Comparison of ENCODE assay signal across 1 cellular context in the genomic region with DNA sequence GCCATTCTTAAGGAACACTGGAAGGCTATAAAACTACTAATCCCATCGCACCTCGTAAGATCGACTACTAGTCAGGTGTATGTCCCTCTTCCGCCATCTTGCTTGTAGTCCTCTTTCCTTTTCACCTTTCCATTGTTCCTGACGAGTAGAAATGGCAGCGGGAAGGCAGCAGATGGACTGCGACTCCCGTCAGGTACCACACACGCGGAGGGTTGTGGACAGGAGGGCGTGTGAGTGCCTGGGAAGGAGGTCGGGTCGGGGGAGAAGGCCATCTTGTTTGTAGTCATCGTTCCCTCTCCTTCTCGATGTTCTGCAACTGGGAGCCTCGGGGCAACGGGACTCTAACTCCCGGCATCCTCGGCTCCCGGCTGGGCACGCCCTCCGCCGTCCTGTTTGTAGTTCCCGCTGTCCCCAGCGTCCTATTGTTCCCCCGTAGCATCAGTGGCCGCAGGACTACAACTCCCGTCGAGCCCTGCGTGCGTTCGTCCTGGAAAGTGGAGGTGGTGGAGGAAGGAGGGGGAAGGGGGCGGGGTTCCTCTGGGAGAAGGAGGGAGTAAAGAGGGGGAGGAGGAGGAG.
TF ChIP-seq lines count a peak whose summit lies in the region.

No MANE protein-coding gene starts in this region.

TF ChIP-seq in K562, 482 proteins besides CTCF, POLR2A, EP300 and RAD21 (continued from another document and continues in another):
- TF ChIP-seq, protein P1, sequence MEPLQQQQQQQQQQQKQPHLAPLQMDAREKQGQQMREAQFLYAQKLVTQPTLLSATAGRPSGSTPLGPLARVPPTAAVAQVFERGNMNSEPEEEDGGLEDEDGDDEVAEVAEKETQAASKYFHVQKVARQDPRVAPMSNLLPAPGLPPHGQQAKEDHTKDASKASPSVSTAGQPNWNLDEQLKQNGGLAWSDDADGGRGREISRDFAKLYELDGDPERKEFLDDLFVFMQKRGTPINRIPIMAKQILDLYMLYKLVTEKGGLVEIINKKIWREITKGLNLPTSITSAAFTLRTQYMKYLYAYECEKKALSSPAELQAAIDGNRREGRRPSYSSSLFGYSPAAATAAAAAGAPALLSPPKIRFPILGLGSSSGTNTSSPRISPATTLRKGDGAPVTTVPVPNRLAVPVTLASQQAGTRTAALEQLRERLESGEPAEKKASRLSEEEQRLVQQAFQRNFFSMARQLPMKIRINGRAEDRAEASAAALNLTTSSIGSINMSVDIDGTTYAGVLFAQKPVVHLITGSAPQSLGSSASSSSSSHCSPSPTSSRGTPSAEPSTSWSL (CRISPR knock-in tag; IDR thresholded peaks at IDR 0.05; ENCODE audit: borderline replicate concordance): no peak
- TF ChIP-seq PHF8 (IDR thresholded peaks at IDR 0.05; ENCODE audit: borderline replicate concordance, low read length) (peak; percentile 69; the same call in 1 of the 2 replicates), MCM5 (IDR thresholded peaks at IDR 0.05; ENCODE audit: low read depth) (no peak), BACH1 (tag; IDR thresholded peaks at IDR 0.05) (peak; percentile 29; the same call in 1 of the 2 replicates), ERF (CRISPR knock-in tag; IDR thresholded peaks at IDR 0.05) (0 out of 2 replicates have a peak, but pooled peaks have one; percentile 48), ARNT (IDR thresholded peaks at IDR 0.05) (peak in 1 of 2 experiments; percentile 73; a peak in 1 of 4 replicates), RBM25 (IDR thresholded peaks at IDR 0.05; ENCODE audit: low read depth, low read length, severe bottlenecking) (no peak), MEF2D (tag; conservative IDR thresholded peaks at IDR 0.05; ENCODE audit: low read depth) (peak; percentile 65; the same call in 1 of the 2 replicates), NCOA1 (IDR thresholded peaks at IDR 0.05; ENCODE audit: low read depth) (no peak; the same call in 1 of the 2 replicates), WHSC1 (IDR thresholded peaks at IDR 0.05; ENCODE audit: low read length) (no peak), ARID1B (IDR thresholded peaks at IDR 0.05) (no peak), XRCC5 (IDR thresholded peaks at IDR 0.05; ENCODE audit: low read depth, low read length) (no peak), POLR2H (tag; IDR thresholded peaks at IDR 0.05; ENCODE audit: low read depth) (no peak; the same call in 1 of the 2 replicates), TAF1 (IDR thresholded peaks at IDR 0.05; ENCODE audit: control insufficient read depth, extremely low read depth, insufficient read depth, low read length, severe bottlenecking) (peak; percentile 65), KDM1A (IDR thresholded peaks at IDR 0.05) (no peak), DDX20 (tag; IDR thresholded peaks at IDR 0.05; ENCODE audit: low read depth) (no peak), TBL1XR1 (IDR thresholded peaks at IDR 0.05; ENCODE audit: low read length in 2 of 2) (no peak; a peak in 1 of 4 replicates), ZNF384 (IDR thresholded peaks at IDR 0.05; ENCODE audit: low read depth, low read length) (no peak), CCNT2 (IDR thresholded peaks at IDR 0.05; ENCODE audit: borderline replicate concordance, extremely low read depth, insufficient read length, low read depth, low read length) (peak; percentile 38), ZNF197 (CRISPR knock-in tag; IDR thresholded peaks at IDR 0.05; ENCODE audit: low read depth) (peak; percentile 94; the same call in 1 of the 2 replicates), CBFA2T3 (IDR thresholded peaks at IDR 0.05) (no peak), RCOR1 (IDR thresholded peaks at IDR 0.05; ENCODE audit: borderline replicate concordance in 1 of 2, low read depth in 2 of 2, low read length in 2 of 2) (no peak), NFRKB (IDR thresholded peaks at IDR 0.05; ENCODE audit: low read depth) (peak; percentile 98), CREM (IDR thresholded peaks at IDR 0.05; ENCODE audit: low read depth) (peak; percentile 95)
- TF ChIP-seq, protein P2, sequence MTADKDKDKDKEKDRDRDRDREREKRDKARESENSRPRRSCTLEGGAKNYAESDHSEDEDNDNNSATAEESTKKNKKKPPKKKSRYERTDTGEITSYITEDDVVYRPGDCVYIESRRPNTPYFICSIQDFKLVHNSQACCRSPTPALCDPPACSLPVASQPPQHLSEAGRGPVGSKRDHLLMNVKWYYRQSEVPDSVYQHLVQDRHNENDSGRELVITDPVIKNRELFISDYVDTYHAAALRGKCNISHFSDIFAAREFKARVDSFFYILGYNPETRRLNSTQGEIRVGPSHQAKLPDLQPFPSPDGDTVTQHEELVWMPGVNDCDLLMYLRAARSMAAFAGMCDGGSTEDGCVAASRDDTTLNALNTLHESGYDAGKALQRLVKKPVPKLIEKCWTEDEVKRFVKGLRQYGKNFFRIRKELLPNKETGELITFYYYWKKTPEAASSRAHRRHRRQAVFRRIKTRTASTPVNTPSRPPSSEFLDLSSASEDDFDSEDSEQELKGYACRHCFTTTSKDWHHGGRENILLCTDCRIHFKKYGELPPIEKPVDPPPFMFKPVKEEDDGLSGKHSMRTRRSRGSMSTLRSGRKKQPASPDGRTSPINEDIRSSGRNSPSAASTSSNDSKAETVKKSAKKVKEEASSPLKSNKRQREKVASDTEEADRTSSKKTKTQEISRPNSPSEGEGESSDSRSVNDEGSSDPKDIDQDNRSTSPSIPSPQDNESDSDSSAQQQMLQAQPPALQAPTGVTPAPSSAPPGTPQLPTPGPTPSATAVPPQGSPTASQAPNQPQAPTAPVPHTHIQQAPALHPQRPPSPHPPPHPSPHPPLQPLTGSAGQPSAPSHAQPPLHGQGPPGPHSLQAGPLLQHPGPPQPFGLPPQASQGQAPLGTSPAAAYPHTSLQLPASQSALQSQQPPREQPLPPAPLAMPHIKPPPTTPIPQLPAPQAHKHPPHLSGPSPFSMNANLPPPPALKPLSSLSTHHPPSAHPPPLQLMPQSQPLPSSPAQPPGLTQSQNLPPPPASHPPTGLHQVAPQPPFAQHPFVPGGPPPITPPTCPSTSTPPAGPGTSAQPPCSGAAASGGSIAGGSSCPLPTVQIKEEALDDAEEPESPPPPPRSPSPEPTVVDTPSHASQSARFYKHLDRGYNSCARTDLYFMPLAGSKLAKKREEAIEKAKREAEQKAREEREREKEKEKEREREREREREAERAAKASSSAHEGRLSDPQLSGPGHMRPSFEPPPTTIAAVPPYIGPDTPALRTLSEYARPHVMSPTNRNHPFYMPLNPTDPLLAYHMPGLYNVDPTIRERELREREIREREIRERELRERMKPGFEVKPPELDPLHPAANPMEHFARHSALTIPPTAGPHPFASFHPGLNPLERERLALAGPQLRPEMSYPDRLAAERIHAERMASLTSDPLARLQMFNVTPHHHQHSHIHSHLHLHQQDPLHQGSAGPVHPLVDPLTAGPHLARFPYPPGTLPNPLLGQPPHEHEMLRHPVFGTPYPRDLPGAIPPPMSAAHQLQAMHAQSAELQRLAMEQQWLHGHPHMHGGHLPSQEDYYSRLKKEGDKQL (CRISPR knock-in tag; IDR thresholded peaks at IDR 0.05; ENCODE audit: borderline replicate concordance): no peak
- TF ChIP-seq, protein P3, sequence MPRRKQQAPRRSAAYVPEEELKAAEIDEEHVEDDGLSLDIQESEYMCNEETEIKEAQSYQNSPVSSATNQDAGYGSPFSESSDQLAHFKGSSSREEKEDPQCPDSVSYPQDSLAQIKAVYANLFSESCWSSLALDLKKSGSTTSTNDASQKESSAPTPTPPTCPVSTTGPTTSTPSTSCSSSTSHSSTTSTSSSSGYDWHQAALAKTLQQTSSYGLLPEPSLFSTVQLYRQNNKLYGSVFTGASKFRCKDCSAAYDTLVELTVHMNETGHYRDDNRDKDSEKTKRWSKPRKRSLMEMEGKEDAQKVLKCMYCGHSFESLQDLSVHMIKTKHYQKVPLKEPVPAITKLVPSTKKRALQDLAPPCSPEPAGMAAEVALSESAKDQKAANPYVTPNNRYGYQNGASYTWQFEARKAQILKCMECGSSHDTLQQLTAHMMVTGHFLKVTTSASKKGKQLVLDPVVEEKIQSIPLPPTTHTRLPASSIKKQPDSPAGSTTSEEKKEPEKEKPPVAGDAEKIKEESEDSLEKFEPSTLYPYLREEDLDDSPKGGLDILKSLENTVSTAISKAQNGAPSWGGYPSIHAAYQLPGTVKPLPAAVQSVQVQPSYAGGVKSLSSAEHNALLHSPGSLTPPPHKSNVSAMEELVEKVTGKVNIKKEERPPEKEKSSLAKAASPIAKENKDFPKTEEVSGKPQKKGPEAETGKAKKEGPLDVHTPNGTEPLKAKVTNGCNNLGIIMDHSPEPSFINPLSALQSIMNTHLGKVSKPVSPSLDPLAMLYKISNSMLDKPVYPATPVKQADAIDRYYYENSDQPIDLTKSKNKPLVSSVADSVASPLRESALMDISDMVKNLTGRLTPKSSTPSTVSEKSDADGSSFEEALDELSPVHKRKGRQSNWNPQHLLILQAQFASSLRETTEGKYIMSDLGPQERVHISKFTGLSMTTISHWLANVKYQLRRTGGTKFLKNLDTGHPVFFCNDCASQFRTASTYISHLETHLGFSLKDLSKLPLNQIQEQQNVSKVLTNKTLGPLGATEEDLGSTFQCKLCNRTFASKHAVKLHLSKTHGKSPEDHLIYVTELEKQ (CRISPR knock-in tag; IDR thresholded peaks at IDR 0.05): no peak
- TF ChIP-seq, protein P4, sequence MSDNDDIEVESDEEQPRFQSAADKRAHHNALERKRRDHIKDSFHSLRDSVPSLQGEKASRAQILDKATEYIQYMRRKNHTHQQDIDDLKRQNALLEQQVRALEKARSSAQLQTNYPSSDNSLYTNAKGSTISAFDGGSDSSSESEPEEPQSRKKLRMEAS (CRISPR knock-in tag; IDR thresholded peaks at IDR 0.05): peak; percentile 75
- TF ChIP-seq, protein P5, sequence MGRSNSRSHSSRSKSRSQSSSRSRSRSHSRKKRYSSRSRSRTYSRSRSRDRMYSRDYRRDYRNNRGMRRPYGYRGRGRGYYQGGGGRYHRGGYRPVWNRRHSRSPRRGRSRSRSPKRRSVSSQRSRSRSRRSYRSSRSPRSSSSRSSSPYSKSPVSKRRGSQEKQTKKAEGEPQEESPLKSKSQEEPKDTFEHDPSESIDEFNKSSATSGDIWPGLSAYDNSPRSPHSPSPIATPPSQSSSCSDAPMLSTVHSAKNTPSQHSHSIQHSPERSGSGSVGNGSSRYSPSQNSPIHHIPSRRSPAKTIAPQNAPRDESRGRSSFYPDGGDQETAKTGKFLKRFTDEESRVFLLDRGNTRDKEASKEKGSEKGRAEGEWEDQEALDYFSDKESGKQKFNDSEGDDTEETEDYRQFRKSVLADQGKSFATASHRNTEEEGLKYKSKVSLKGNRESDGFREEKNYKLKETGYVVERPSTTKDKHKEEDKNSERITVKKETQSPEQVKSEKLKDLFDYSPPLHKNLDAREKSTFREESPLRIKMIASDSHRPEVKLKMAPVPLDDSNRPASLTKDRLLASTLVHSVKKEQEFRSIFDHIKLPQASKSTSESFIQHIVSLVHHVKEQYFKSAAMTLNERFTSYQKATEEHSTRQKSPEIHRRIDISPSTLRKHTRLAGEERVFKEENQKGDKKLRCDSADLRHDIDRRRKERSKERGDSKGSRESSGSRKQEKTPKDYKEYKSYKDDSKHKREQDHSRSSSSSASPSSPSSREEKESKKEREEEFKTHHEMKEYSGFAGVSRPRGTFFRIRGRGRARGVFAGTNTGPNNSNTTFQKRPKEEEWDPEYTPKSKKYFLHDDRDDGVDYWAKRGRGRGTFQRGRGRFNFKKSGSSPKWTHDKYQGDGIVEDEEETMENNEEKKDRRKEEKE (IDR thresholded peaks at IDR 0.05; ENCODE audit: borderline replicate concordance in 1 of 2, control insufficient read depth in 1 of 2, low read depth in 2 of 2, low read length in 1 of 2): no peak
- TF ChIP-seq, protein P6, sequence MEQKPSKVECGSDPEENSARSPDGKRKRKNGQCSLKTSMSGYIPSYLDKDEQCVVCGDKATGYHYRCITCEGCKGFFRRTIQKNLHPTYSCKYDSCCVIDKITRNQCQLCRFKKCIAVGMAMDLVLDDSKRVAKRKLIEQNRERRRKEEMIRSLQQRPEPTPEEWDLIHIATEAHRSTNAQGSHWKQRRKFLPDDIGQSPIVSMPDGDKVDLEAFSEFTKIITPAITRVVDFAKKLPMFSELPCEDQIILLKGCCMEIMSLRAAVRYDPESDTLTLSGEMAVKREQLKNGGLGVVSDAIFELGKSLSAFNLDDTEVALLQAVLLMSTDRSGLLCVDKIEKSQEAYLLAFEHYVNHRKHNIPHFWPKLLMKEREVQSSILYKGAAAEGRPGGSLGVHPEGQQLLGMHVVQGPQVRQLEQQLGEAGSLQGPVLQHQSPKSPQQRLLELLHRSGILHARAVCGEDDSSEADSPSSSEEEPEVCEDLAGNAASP (IDR thresholded peaks at IDR 0.05): no peak
- TF ChIP-seq, protein P7, sequence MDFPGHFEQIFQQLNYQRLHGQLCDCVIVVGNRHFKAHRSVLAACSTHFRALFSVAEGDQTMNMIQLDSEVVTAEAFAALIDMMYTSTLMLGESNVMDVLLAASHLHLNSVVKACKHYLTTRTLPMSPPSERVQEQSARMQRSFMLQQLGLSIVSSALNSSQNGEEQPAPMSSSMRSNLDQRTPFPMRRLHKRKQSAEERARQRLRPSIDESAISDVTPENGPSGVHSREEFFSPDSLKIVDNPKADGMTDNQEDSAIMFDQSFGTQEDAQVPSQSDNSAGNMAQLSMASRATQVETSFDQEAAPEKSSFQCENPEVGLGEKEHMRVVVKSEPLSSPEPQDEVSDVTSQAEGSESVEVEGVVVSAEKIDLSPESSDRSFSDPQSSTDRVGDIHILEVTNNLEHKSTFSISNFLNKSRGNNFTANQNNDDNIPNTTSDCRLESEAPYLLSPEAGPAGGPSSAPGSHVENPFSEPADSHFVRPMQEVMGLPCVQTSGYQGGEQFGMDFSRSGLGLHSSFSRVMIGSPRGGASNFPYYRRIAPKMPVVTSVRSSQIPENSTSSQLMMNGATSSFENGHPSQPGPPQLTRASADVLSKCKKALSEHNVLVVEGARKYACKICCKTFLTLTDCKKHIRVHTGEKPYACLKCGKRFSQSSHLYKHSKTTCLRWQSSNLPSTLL (IDR thresholded peaks at IDR 0.05): no peak
- TF ChIP-seq, protein P8, sequence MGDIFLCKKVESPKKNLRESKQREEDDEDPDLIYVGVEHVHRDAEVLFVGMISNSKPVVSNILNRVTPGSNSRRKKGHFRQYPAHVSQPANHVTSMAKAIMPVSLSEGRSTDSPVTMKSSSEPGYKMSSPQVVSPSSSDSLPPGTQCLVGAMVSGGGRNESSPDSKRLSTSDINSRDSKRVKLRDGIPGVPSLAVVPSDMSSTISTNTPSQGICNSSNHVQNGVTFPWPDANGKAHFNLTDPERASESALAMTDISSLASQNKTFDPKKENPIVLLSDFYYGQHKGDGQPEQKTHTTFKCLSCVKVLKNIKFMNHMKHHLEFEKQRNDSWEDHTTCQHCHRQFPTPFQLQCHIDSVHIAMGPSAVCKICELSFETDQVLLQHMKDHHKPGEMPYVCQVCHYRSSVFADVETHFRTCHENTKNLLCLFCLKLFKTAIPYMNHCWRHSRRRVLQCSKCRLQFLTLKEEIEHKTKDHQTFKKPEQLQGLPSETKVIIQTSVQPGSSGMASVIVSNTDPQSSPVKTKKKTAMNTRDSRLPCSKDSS (IDR thresholded peaks at IDR 0.05; ENCODE audit: low read depth, partially characterized antibody): no peak
- TF ChIP-seq, protein P9, sequence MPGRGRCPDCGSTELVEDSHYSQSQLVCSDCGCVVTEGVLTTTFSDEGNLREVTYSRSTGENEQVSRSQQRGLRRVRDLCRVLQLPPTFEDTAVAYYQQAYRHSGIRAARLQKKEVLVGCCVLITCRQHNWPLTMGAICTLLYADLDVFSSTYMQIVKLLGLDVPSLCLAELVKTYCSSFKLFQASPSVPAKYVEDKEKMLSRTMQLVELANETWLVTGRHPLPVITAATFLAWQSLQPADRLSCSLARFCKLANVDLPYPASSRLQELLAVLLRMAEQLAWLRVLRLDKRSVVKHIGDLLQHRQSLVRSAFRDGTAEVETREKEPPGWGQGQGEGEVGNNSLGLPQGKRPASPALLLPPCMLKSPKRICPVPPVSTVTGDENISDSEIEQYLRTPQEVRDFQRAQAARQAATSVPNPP (IDR thresholded peaks at IDR 0.05; ENCODE audit: borderline replicate concordance, insufficient read depth, insufficient read length): no peak
